In the genomic region with DNA sequence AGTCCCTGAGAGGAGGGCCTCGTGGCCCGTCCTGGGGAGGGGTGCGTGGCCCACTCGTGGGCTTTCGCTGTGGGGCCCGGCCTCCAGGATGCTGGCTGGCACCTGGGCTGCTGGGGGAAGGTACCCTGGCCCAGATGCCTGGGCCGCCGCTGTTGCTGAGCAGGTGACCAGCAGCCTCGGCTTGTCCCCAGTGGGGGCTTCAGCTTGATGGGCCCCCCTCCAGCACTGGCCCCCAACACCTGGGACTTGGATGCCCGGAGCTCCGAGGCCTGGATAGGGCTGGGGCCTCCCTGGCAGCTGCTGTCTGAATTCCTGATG, we compare ENCODE assay signal across 29 cellular contexts. TPM values are rescaled to one million over a fixed set of nuclear protein-coding genes. Genes with fewer than 3 reads are reported as not detected.
DNase-seq lines count a peak whose midpoint lies in the region; ATAC-seq and TF ChIP-seq lines count a peak whose summit lies in the region.
"Had no signal": no experiment of that assay in that cellular context is flagged by ENCODE, and none has a peak within 500 bp of the region (broad histone marks: within the 10 kb centered on the region; RNA-seq: fewer than 3 reads in every experiment).

No MANE protein-coding gene starts in this region.

- no peak overlapping the region for H2BK15ac ChIP-seq in mesendoderm (replicated peaks; ENCODE audit: low read depth)

- H2BK120ac ChIP-seq in mesendoderm (ENCODE audit: low read depth, low read length): peak overlapping the region; percentile 51

- ATAC-seq in HCT116 (no peak), WTC11 (no peak), HG03196 (IDR thresholded peaks at IDR 0.05; ENCODE audit: unreplicated experiment) (no peak), GM18870 (IDR thresholded peaks at IDR 0.05; ENCODE audit: unreplicated experiment) (no peak)
- ATAC-seq: GM12878; natural killer cell treated with Interleukin-12 subunit alpha and Interleukin-12 subunit beta and Interleukin-15 and Interleukin-18, amount 100 ng/mL, for 72 hours had no signal

- peak overlapping the region; percentile 97 for H2BK5ac ChIP-seq in mesendoderm (ENCODE audit: low read length)

- H3K9me2 ChIP-seq in HCT116 (ENCODE audit: insufficient read depth): no peaks in the 10 kb centered on the region

- RAD21 ChIA-PET in HCT116 (lab: Charles Lee; ENCODE audit: low non-redundant PET in 1 of 2, low total read pairs in 2 of 2, uncharacterized antibody in 2 of 2, unreplicated experiment in 2 of 2): no interaction called here

- peaks cover 15% of the 10 kb centered on the region for H3K79me1 ChIP-seq in mesendoderm (ENCODE audit: low read length)

- no peak overlapping the region for H3K4me3 Mint-ChIP-seq in WTC11
- H3K4me3 Mint-ChIP-seq: activated naive CD8-positive, alpha-beta T cell treated with anti-CD3 and anti-CD28 coated beads, Interleukin-2, amount 10 ng/mL, durations not matched to agents 7 days and 5 days; activated T-cell treated with anti-CD3 and anti-CD28 coated beads, Interleukin-2, amount 50 U/mL, for 24 hours; natural killer cell treated with Interleukin-12 subunit alpha and Interleukin-12 subunit beta and Interleukin-15 and Interleukin-18, amount 100 ng/mL, for 72 hours; stimulated activated naive CD8-positive, alpha-beta T cell treated with anti-CD3 and anti-CD28 coated beads, Interleukin-15, Interleukin-2, amounts not matched to agents 100 ng/mL and 50 ng/mL, for 24 hours had no signal

- H3K4me1 Mint-ChIP-seq in WTC11: peaks cover 39% of the 10 kb centered on the region
- H3K4me1 Mint-ChIP-seq: activated naive CD8-positive, alpha-beta T cell treated with anti-CD3 and anti-CD28 coated beads, Interleukin-2, amount 10 ng/mL, durations not matched to agents 7 days and 5 days had no signal

- intact Hi-C loops in HCT116 (cut with micrococcal nuclease): no loop called here

- no peaks in the 10 kb centered on the region for H3K9me3 ChIP-seq in BE2C
- H3K9me3 ChIP-seq in HCT116 (ENCODE audit: control insufficient read depth in 1 of 2, insufficient read depth in 1 of 2, low read depth in 1 of 2, low read length in 2 of 2): no peaks in the 10 kb centered on the region
- no peaks in the 10 kb centered on the region for H3K9me3 ChIP-seq in osteoblast (ENCODE audit: low read depth, low read length)
- H3K9me3 ChIP-seq: ascending aorta, colonic mucosa, gastroesophageal sphincter, HAP-1, pancreas, testis had no signal

- no peak for TF ChIP-seq POLR2A in HCT116 (IDR thresholded peaks at IDR 0.05; ENCODE audit: borderline replicate concordance, extremely low read depth, insufficient read depth, insufficient read length)

- peak overlapping the region; percentile 81 for H3K4ac ChIP-seq in mesendoderm (ENCODE audit: low read depth, low read length)

- peak overlapping the region; percentile 52 for H3K18ac ChIP-seq in mesendoderm (ENCODE audit: low read length)

- H3K27me3 Mint-ChIP-seq in WTC11 (ENCODE audit: low read depth): no peaks in the 10 kb centered on the region
- H3K27me3 Mint-ChIP-seq: natural killer cell treated with Interleukin-12 subunit alpha and Interleukin-12 subunit beta and Interleukin-15 and Interleukin-18, amount 100 ng/mL, for 72 hours; stimulated activated naive CD8-positive, alpha-beta T cell treated with anti-CD3 and anti-CD28 coated beads, Interleukin-15, Interleukin-2, amounts not matched to agents 100 ng/mL and 50 ng/mL, for 24 hours had no signal

- peak overlapping the region; percentile 51; the same call in 1 of the 2 replicates for H3K27ac ChIP-seq in HCT116 (ENCODE audit: low read depth, low read length)
- H3K27ac ChIP-seq in mesendoderm (ENCODE audit: low read depth, low read length): peak overlapping the region; percentile 81
- H3K27ac ChIP-seq in osteoblast (ENCODE audit: low read depth, low read length): no peak overlapping the region
- H3K27ac ChIP-seq: ascending aorta, colonic mucosa, testis had no signal

- H3K4me2 ChIP-seq in HCT116 (ENCODE audit: low read length) (peak overlapping the region; percentile 43; the same call in 1 of the 2 replicates), mesendoderm (ENCODE audit: low read length) (no peak overlapping the region), osteoblast (ENCODE audit: insufficient read depth, low read length) (no peak overlapping the region)

- no peak overlapping the region for H2AFZ ChIP-seq in HCT116 (ENCODE audit: low read depth, low read length, poor library complexity, severe bottlenecking)
- H2AFZ ChIP-seq in osteoblast (ENCODE audit: low read length): no peak overlapping the region

- peak overlapping the region; percentile 94 for H3K56ac ChIP-seq in mesendoderm (ENCODE audit: low read length)

- BruUV-seq in HCT116 (replicated peaks; lab: Mats Ljungman, UMichigan): no TSS peak

- CTCF ChIA-PET in HCT116 (lab: Charles Lee) (no interaction called here), WTC11 (lab: Charles Lee) (interaction anchor here (0.6 to 2.6 kb wide), 13 partner anchors 10 to 415 kb away, joined by 3 to 16 read pairs (median 4); a partner anchor contains a TSS)

- WGBS in mesendoderm (ENCODE audit: extremely low coverage, insufficient coverage, low lambda C conversion rate): no CpG with 5 or more reads among the region's 11 CpGs

- H4K20me1 ChIP-seq in HCT116 (ENCODE audit: insufficient read depth) (no peaks in the 10 kb centered on the region), osteoblast (ENCODE audit: insufficient read depth, low read length) (no peaks in the 10 kb centered on the region)

- POLR2A ChIA-PET in HCT116 (lab: Charles Lee): no interaction called here
- POLR2A ChIA-PET in WTC11 (lab: Charles Lee): no interaction called here

- TF ChIP-seq CTCF in BE2C (IDR thresholded peaks at IDR 0.05; ENCODE audit: low read depth, low read length) (no peak), HCT116 (IDR thresholded peaks at IDR 0.05 in 2 of 3, conservative IDR thresholded peaks at IDR 0.05 in 1 of 3; ENCODE audit: borderline replicate concordance in 1 of 3, insufficient read depth in 1 of 3, low read depth in 2 of 3, low read length in 2 of 3) (no peak), WTC11 (IDR thresholded peaks at IDR 0.05) (no peak), osteoblast (IDR thresholded peaks at IDR 0.05; ENCODE audit: extremely low read depth, low read depth, low read length) (no peak)

- no peaks in the 10 kb centered on the region for H3K36me3 Mint-ChIP-seq in WTC11
- H3K36me3 Mint-ChIP-seq: activated naive CD8-positive, alpha-beta T cell treated with anti-CD3 and anti-CD28 coated beads, Interleukin-2, amount 10 ng/mL, durations not matched to agents 7 days and 5 days; natural killer cell treated with Interleukin-12 subunit alpha and Interleukin-12 subunit beta and Interleukin-15 and Interleukin-18, amount 100 ng/mL, for 72 hours had no signal

- no peaks in the 10 kb centered on the region for H3K9me3 Mint-ChIP-seq in WTC11
- H3K9me3 Mint-ChIP-seq: activated naive CD8-positive, alpha-beta T cell treated with anti-CD3 and anti-CD28 coated beads, Interleukin-2, amount 10 ng/mL, durations not matched to agents 7 days and 5 days; activated T-cell treated with anti-CD3 and anti-CD28 coated beads, Interleukin-2, amount 50 U/mL, for 24 hours; natural killer cell treated with Interleukin-12 subunit alpha and Interleukin-12 subunit beta and Interleukin-15 and Interleukin-18, amount 100 ng/mL, for 72 hours; stimulated activated naive CD8-positive, alpha-beta T cell treated with anti-CD3 and anti-CD28 coated beads, Interleukin-15, Interleukin-2, amounts not matched to agents 100 ng/mL and 50 ng/mL, for 24 hours had no signal

- no peaks in the 10 kb centered on the region for H3K27me3 ChIP-seq in BE2C
- no peaks in the 10 kb centered on the region for H3K27me3 ChIP-seq in HCT116 (ENCODE audit: insufficient read depth, low read length)
- H3K27me3 ChIP-seq in mesendoderm (ENCODE audit: insufficient read depth, low read length, poor library complexity): no peaks in the 10 kb centered on the region
- H3K27me3 ChIP-seq in osteoblast (ENCODE audit: insufficient read depth, low read length): no peaks in the 10 kb centered on the region
- H3K27me3 ChIP-seq: ascending aorta, colonic mucosa, pancreas, testis had no signal

- H4K5ac ChIP-seq in mesendoderm (ENCODE audit: low read length): no peak overlapping the region

- H3K36me3 ChIP-seq in BE2C: peaks cover 75% of the 10 kb centered on the region
- H3K36me3 ChIP-seq in HCT116 (ENCODE audit: control insufficient read depth in 1 of 2, insufficient read depth in 2 of 2, low read length in 2 of 2): no peaks in the 10 kb centered on the region; a peak in 1 of 4 replicates
- H3K36me3 ChIP-seq in mesendoderm (ENCODE audit: control insufficient read depth, insufficient read depth, low read length): peaks cover 4% of the 10 kb centered on the region
- no peaks in the 10 kb centered on the region for H3K36me3 ChIP-seq in osteoblast (ENCODE audit: insufficient read depth, low read length)
- H3K36me3 ChIP-seq: ascending aorta, colonic mucosa, gastroesophageal sphincter, pancreas had no signal

- H3K23ac ChIP-seq in mesendoderm (ENCODE audit: low read length): peak overlapping the region; percentile 9

- H3K4me1 ChIP-seq in BE2C: peaks cover 77% of the 10 kb centered on the region
- peaks cover 11 to 18% of the 10 kb centered on the region in 2 experiments for H3K4me1 ChIP-seq in HCT116 (ENCODE audit: control insufficient read depth in 1 of 2, insufficient read depth in 2 of 2, low read length in 2 of 2)
- peaks cover 18% of the 10 kb centered on the region for H3K4me1 ChIP-seq in mesendoderm (ENCODE audit: control insufficient read depth, low read depth, low read length)
- no peaks in the 10 kb centered on the region for H3K4me1 ChIP-seq in osteoblast (ENCODE audit: insufficient read depth, low read length)
- H3K4me1 ChIP-seq: ascending aorta, colonic mucosa, testis had no signal

- TF ChIP-seq RAD21 in HCT116 (IDR thresholded peaks at IDR 0.05; ENCODE audit: low read depth): no peak

- DNase-seq in BE2C: no peak
- no peak for DNase-seq in HCT116 (ENCODE audit: low read depth, low spot score)
- DNase-seq in WTC11 (ENCODE audit: low spot score): no peak
- no peak for DNase-seq in mesendoderm
- DNase-seq in osteoblast (ENCODE audit: insufficient read length, low spot score, missing footprints): no peak
- no peak for DNase-seq in islet precursor cell
- DNase-seq: activated CD4-positive, CD25-positive, alpha-beta regulatory T cell; activated gamma-delta T cell; activated naive CD8-positive, alpha-beta T cell treated with anti-CD3 and anti-CD28 coated beads, Interleukin-2, amount 10 ng/mL, durations not matched to agents 7 days and 5 days; activated T-cell treated with anti-CD3 and anti-CD28 coated beads, Interleukin-2, amount 50 U/mL, for 24 hours; colonic mucosa; DMS153; effector CD4-positive, alpha-beta T cell; kidney glomerular epithelial cell; NCI-H146; NCI-H2107; NCI-H774; small intestine; testis had no signal

- H3K79me2 ChIP-seq in HCT116 (ENCODE audit: insufficient read depth, low read length) (peaks cover 25% of the 10 kb centered on the region; the same call in 1 of the 2 replicates), mesendoderm (ENCODE audit: control insufficient read depth, insufficient read depth, low read length) (peaks cover 17% of the 10 kb centered on the region), osteoblast (ENCODE audit: insufficient read depth, low read length) (no peaks in the 10 kb centered on the region)

- H2AK5ac ChIP-seq in mesendoderm (ENCODE audit: low read length): peak overlapping the region; percentile 45

- H3K9ac ChIP-seq in HCT116 (ENCODE audit: low read length) (no peak overlapping the region), mesendoderm (ENCODE audit: low read length) (peak overlapping the region; percentile 67)

- H3K4me3 ChIP-seq in BE2C (ENCODE audit: low read depth, low read length) (peak overlapping the region; percentile 29), HCT116 (replicated peaks in 1 of 2; ENCODE audit: low read depth in 1 of 2, low read length in 2 of 2) (no peak overlapping the region), mesendoderm (ENCODE audit: low read length) (no peak overlapping the region), osteoblast (ENCODE audit: insufficient read depth, low read length) (no peak overlapping the region)
- H3K4me3 ChIP-seq: ascending aorta, colonic mucosa, gastroesophageal sphincter, GM12878, HAP-1, lung, testis had no signal

- no peak overlapping the region for H3K27ac Mint-ChIP-seq in WTC11
- H3K27ac Mint-ChIP-seq: activated naive CD8-positive, alpha-beta T cell treated with anti-CD3 and anti-CD28 coated beads, Interleukin-2, amount 10 ng/mL, durations not matched to agents 7 days and 5 days; activated T-cell treated with anti-CD3 and anti-CD28 coated beads, Interleukin-2, amount 50 U/mL, for 24 hours; natural killer cell treated with Interleukin-12 subunit alpha and Interleukin-12 subunit beta and Interleukin-15 and Interleukin-18, amount 100 ng/mL, for 72 hours; stimulated activated naive CD8-positive, alpha-beta T cell treated with anti-CD3 and anti-CD28 coated beads, Interleukin-15, Interleukin-2, amounts not matched to agents 100 ng/mL and 50 ng/mL, for 24 hours had no signal

- peak overlapping the region; percentile 42 for H4K8ac ChIP-seq in mesendoderm (ENCODE audit: low read depth, low read length)

RNA-seq across cellular contexts. Expression of a gene that starts 10.8 kb away (rescaled TPM):
- 87.1 TPM for polyA plus RNA-seq in BE2C (2012; ENCODE audit: insufficient read depth, insufficient read length, low read depth)
- total RNA-seq in HCT116 (2021; ENCODE audit: unreplicated experiment) (10.2 TPM), WTC11 (2021) (36.4 to 53.4 TPM (median 39.5 TPM) in 3 replicates), osteoblast (not detected in 2 replicates)
- 4.3 and 4.8 TPM in 2 replicates for polyA plus RNA-seq in HCT116 (2012)
- polyA plus RNA-seq in mesendoderm (2013, experiment 1 of 2): 6.3 TPM
- 6.3 TPM for polyA plus RNA-seq in mesendoderm (2013, experiment 2 of 2)
- total RNA-seq: natural killer cell treated with Interleukin-12 subunit alpha and Interleukin-12 subunit beta and Interleukin-15 and Interleukin-18, amount 100 ng/mL, for 72 hours had no signal
- polyA plus RNA-seq: GM12878 had no signal

Comparison
In these comparisons a context has a peak if more than half of its experiments do, and no peak if none do; other contexts are left out.
1. RNA of a gene that starts 10.8 kb away (total RNA-seq): 36.4 to 53.4 TPM in WTC11 and 10.2 TPM in HCT116 (single experiment); not detected in osteoblast; every median in the first group is over 10 times any median in the second.